In genomic region chr11:17384002-17384511, GRCh38 we compare ENCODE assay signal across 8 cellular contexts. TPM values are rescaled to one million over a fixed set of nuclear protein-coding genes. Genes with fewer than 3 reads are reported as not detected.
DNase-seq lines count a peak whose midpoint lies in the region; ATAC-seq and TF ChIP-seq lines count a peak whose summit lies in the region.

No MANE protein-coding gene starts in this region.

- H3K27me3 ChIP-seq in Peyer's patch (no peaks in the 10 kb centered on the region), suprapubic skin (peaks cover 16% of the 10 kb centered on the region)

- H3K9me3 ChIP-seq in Peyer's patch (no peaks in the 10 kb centered on the region), suprapubic skin (no peaks in the 10 kb centered on the region)

- H3K27ac ChIP-seq in Peyer's patch = no peak overlapping the region
- no peak overlapping the region for H3K27ac ChIP-seq in suprapubic skin

- H3K4me3 ChIP-seq in AG04449 (ENCODE audit: low read depth, low read length) (no peak overlapping the region), Peyer's patch (no peak overlapping the region), fibroblast of the aortic adventitia (ENCODE audit: low read depth, low read length) (no peak overlapping the region), suprapubic skin (no peak overlapping the region)

- peak; percentile 54 for ATAC-seq in GM18868 (IDR thresholded peaks at IDR 0.05; ENCODE audit: unreplicated experiment)

- 40% methylated on average over 5 of the region's 6 CpGs for WGBS in suprapubic skin

- CTCF ChIA-PET in AG04449 (lab: Yijun Ruan, JAX) = interaction anchor here (0.9 to 7.3 kb wide), 43 partner anchors 7 to 564 kb away, joined by 3 to 116 read pairs (median 4); no protein-coding TSS in a partner anchor

- DNase-seq in AG04449 (ENCODE audit: low read depth, low spot score) (peak; percentile 26), KG1 (lab: John Stamatoyannopoulos, UW) (peak; percentile 83), Peyer's patch (peak; percentile 53 to 90 (median 84)), activated T-helper 1 cell treated with Interleukin-2 at 50 U/mL for 16 hours (ENCODE audit: low read depth) (peak; percentile 60), fibroblast of the aortic adventitia (ENCODE audit: low read depth) (peak; percentile 87), occipital lobe (lab: John Stamatoyannopoulos, UW) (peak; percentile 68), suprapubic skin (ENCODE audit: low spot score in 2 of 2) (peak; percentile 83 to 84)

- no peak for TF ChIP-seq EP300 in suprapubic skin (IDR thresholded peaks at IDR 0.05)

- H3K4me1 ChIP-seq in Peyer's patch (peaks cover 0 to 5% (median 2%) of the 10 kb centered on the region in 4 donors), suprapubic skin (peaks cover 5% of the 10 kb centered on the region)

- TF ChIP-seq POLR2A in Peyer's patch (IDR thresholded peaks at IDR 0.05) (no peak), suprapubic skin (IDR thresholded peaks at IDR 0.05) (no peak)

- H3K36me3 ChIP-seq in Peyer's patch (no peaks in the 10 kb centered on the region), suprapubic skin (no peaks in the 10 kb centered on the region)

- POLR2A ChIA-PET in AG04449 (lab: Yijun Ruan, JAX) = no interaction called here

- peak; percentile 87 for TF ChIP-seq CTCF in AG04449 (IDR thresholded peaks at IDR 0.05; ENCODE audit: insufficient read depth, low read length, missing control alignments)
- TF ChIP-seq CTCF in Peyer's patch (IDR thresholded peaks at IDR 0.05) = peak; percentile 72 to 93 (median 88)
- peak; percentile 92 for TF ChIP-seq CTCF in fibroblast of the aortic adventitia (IDR thresholded peaks at IDR 0.05; ENCODE audit: insufficient read depth, low read length)
- TF ChIP-seq CTCF in suprapubic skin (IDR thresholded peaks at IDR 0.05) = peak; percentile 79 to 83

RNA-seq across cellular contexts. Expression of gene KCNJ11, which starts 4.4 kb away (rescaled TPM):
- total RNA-seq in Peyer's patch (1 to 10 TPM in 3 of 4 donors, not detected in 1; 1.7 to 6.0 (median 3.2) TPM), fibroblast of the aortic adventitia (ENCODE audit: low replicate concordance) (not detected in 2 replicates), occipital lobe (11.4 TPM), suprapubic skin (1 to 10 TPM; 1.7 to 5.1 (median 2.4) TPM)

RNA-seq across cellular contexts. Expression of gene NCR3LG1, which starts 32.5 kb away (rescaled TPM):
- total RNA-seq in Peyer's patch (10 to 100 TPM in 3 of 4 donors, 1 to 10 TPM in 1; 3.3 to 25.7 (median 15.0) TPM), fibroblast of the aortic adventitia (ENCODE audit: low replicate concordance) (4.6 and 11.7 TPM in 2 replicates), occipital lobe (12.0 TPM), suprapubic skin (1 to 10 TPM; 4.6 to 7.4 (median 6.3) TPM)

Comparison
In these comparisons a context has a peak if more than half of its experiments do, and no peak if none do; other contexts are left out.
1. DNase-seq: peak in every context shown above with its lines; median percentile 87 in fibroblast of the aortic adventitia; 84 in Peyer's patch; 84 in suprapubic skin; 83 in KG1; 68 in occipital lobe; 60 in activated T-helper 1 cell treated with Interleukin-2 at 50 U/mL for 16 hours; 26 in AG04449.